ENCODE assay signal across 1 cellular context in genomic region chr7:73578342-73579124, GRCh38.
TF ChIP-seq lines count a peak whose summit lies in the region.

Gene TBL2, minus strand, starts transcription at chr7:73578579. Its CDS starts 30 bp downstream, at chr7:73578549.

TF ChIP-seq in HepG2, 621 proteins besides CTCF, POLR2A, EP300 and RAD21 (continued from another document and continues in another):
- TF ChIP-seq GABPA (IDR thresholded peaks at IDR 0.05; ENCODE audit: low read depth, low read length), result no peak
- TF ChIP-seq GABPA (CRISPR knock-in tag; IDR thresholded peaks at IDR 0.05; ENCODE audit: low read depth), result no peak
- TF ChIP-seq, protein P1, sequence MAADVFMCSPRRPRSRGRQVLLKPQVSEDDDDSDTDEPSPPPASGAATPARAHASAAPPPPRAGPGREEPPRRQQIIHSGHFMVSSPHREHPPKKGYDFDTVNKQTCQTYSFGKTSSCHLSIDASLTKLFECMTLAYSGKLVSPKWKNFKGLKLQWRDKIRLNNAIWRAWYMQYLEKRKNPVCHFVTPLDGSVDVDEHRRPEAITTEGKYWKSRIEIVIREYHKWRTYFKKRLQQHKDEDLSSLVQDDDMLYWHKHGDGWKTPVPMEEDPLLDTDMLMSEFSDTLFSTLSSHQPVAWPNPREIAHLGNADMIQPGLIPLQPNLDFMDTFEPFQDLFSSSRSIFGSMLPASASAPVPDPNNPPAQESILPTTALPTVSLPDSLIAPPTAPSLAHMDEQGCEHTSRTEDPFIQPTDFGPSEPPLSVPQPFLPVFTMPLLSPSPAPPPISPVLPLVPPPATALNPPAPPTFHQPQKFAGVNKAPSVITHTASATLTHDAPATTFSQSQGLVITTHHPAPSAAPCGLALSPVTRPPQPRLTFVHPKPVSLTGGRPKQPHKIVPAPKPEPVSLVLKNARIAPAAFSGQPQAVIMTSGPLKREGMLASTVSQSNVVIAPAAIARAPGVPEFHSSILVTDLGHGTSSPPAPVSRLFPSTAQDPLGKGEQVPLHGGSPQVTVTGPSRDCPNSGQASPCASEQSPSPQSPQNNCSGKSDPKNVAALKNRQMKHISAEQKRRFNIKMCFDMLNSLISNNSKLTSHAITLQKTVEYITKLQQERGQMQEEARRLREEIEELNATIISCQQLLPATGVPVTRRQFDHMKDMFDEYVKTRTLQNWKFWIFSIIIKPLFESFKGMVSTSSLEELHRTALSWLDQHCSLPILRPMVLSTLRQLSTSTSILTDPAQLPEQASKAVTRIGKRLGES (CRISPR knock-in tag; IDR thresholded peaks at IDR 0.05; ENCODE audit: borderline replicate concordance), result no peak
- no peak for TF ChIP-seq E2F5 (CRISPR knock-in tag; conservative IDR thresholded peaks at IDR 0.05)
- TF ChIP-seq DRAP1 (CRISPR knock-in tag; IDR thresholded peaks at IDR 0.05), result peak; percentile 82
- no peak for TF ChIP-seq RFX1 (IDR thresholded peaks at IDR 0.05)
- TF ChIP-seq SNAI1 (CRISPR knock-in tag; IDR thresholded peaks at IDR 0.05; ENCODE audit: borderline replicate concordance), result no peak
- no peak for TF ChIP-seq BCL3 (CRISPR knock-in tag; IDR thresholded peaks at IDR 0.05)
- TF ChIP-seq PTBP1 (IDR thresholded peaks at IDR 0.05; ENCODE audit: low read depth, low read length, poor library complexity, severe bottlenecking), result no peak
- TF ChIP-seq ZNF124 (CRISPR knock-in tag; IDR thresholded peaks at IDR 0.05), result no peak; the same call in 1 of the 2 replicates
- TF ChIP-seq, protein P2, sequence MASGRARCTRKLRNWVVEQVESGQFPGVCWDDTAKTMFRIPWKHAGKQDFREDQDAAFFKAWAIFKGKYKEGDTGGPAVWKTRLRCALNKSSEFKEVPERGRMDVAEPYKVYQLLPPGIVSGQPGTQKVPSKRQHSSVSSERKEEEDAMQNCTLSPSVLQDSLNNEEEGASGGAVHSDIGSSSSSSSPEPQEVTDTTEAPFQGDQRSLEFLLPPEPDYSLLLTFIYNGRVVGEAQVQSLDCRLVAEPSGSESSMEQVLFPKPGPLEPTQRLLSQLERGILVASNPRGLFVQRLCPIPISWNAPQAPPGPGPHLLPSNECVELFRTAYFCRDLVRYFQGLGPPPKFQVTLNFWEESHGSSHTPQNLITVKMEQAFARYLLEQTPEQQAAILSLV (CRISPR knock-in tag; IDR thresholded peaks at IDR 0.05; ENCODE audit: borderline replicate concordance), result no peak
- no peak for TF ChIP-seq ATRX (CRISPR knock-in tag; IDR thresholded peaks at IDR 0.05; ENCODE audit: borderline replicate concordance)
- TF ChIP-seq NR2F1 (CRISPR knock-in tag; IDR thresholded peaks at IDR 0.05), result no peak
- no peak for TF ChIP-seq U2AF1 (optimal IDR thresholded peaks at IDR 0.05; ENCODE audit: low read depth, low read length)
- TF ChIP-seq ZNF232 (CRISPR knock-in tag; IDR thresholded peaks at IDR 0.05; ENCODE audit: borderline replicate concordance), result no peak
- TF ChIP-seq ZFP91 (CRISPR knock-in tag; IDR thresholded peaks at IDR 0.05; ENCODE audit: borderline replicate concordance), result peak; percentile 78; the same call in 1 of the 2 replicates
- TF ChIP-seq, protein P3, sequence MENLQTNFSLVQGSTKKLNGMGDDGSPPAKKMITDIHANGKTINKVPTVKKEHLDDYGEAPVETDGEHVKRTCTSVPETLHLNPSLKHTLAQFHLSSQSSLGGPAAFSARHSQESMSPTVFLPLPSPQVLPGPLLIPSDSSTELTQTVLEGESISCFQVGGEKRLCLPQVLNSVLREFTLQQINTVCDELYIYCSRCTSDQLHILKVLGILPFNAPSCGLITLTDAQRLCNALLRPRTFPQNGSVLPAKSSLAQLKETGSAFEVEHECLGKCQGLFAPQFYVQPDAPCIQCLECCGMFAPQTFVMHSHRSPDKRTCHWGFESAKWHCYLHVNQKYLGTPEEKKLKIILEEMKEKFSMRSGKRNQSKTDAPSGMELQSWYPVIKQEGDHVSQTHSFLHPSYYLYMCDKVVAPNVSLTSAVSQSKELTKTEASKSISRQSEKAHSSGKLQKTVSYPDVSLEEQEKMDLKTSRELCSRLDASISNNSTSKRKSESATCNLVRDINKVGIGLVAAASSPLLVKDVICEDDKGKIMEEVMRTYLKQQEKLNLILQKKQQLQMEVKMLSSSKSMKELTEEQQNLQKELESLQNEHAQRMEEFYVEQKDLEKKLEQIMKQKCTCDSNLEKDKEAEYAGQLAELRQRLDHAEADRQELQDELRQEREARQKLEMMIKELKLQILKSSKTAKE (CRISPR knock-in tag; IDR thresholded peaks at IDR 0.05; ENCODE audit: borderline replicate concordance), result no peak
- 0 out of 2 replicates have a peak, but pooled peaks have one; percentile 13 for TF ChIP-seq ZNF296 (CRISPR knock-in tag; conservative IDR thresholded peaks at IDR 0.05)
- TF ChIP-seq ZNF691 (CRISPR knock-in tag; IDR thresholded peaks at IDR 0.05; ENCODE audit: borderline replicate concordance, low read depth), result peak; percentile 22; the same call in 1 of the 2 replicates
- no peak for TF ChIP-seq HNF1B (CRISPR knock-in tag; IDR thresholded peaks at IDR 0.05)
- no peak for TF ChIP-seq RBM22 (optimal IDR thresholded peaks at IDR 0.05; ENCODE audit: low read length)
- TF ChIP-seq, protein P4, sequence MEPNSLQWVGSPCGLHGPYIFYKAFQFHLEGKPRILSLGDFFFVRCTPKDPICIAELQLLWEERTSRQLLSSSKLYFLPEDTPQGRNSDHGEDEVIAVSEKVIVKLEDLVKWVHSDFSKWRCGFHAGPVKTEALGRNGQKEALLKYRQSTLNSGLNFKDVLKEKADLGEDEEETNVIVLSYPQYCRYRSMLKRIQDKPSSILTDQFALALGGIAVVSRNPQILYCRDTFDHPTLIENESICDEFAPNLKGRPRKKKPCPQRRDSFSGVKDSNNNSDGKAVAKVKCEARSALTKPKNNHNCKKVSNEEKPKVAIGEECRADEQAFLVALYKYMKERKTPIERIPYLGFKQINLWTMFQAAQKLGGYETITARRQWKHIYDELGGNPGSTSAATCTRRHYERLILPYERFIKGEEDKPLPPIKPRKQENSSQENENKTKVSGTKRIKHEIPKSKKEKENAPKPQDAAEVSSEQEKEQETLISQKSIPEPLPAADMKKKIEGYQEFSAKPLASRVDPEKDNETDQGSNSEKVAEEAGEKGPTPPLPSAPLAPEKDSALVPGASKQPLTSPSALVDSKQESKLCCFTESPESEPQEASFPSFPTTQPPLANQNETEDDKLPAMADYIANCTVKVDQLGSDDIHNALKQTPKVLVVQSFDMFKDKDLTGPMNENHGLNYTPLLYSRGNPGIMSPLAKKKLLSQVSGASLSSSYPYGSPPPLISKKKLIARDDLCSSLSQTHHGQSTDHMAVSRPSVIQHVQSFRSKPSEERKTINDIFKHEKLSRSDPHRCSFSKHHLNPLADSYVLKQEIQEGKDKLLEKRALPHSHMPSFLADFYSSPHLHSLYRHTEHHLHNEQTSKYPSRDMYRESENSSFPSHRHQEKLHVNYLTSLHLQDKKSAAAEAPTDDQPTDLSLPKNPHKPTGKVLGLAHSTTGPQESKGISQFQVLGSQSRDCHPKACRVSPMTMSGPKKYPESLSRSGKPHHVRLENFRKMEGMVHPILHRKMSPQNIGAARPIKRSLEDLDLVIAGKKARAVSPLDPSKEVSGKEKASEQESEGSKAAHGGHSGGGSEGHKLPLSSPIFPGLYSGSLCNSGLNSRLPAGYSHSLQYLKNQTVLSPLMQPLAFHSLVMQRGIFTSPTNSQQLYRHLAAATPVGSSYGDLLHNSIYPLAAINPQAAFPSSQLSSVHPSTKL (CRISPR knock-in tag; IDR thresholded peaks at IDR 0.05), result no peak
- TF ChIP-seq PPARG (CRISPR knock-in tag; conservative IDR thresholded peaks at IDR 0.05), result no peak
- no peak for TF ChIP-seq DDIT3 (CRISPR knock-in tag; IDR thresholded peaks at IDR 0.05)
- no peak for TF ChIP-seq HNF4G (IDR thresholded peaks at IDR 0.05; ENCODE audit: borderline replicate concordance, low read depth, low read length)
- TF ChIP-seq HNF4G (CRISPR knock-in tag; IDR thresholded peaks at IDR 0.05; ENCODE audit: borderline replicate concordance, low read depth), result no peak
- TF ChIP-seq FOXA3 (CRISPR knock-in tag; IDR thresholded peaks at IDR 0.05), result peak; percentile 51; the same call in 1 of the 2 replicates
- TF ChIP-seq ARID2 (CRISPR knock-in tag; IDR thresholded peaks at IDR 0.05; ENCODE audit: borderline replicate concordance), result no peak
- TF ChIP-seq ZNF577 (CRISPR knock-in tag; IDR thresholded peaks at IDR 0.05; ENCODE audit: borderline replicate concordance, low read depth), result no peak
- TF ChIP-seq, protein P5, sequence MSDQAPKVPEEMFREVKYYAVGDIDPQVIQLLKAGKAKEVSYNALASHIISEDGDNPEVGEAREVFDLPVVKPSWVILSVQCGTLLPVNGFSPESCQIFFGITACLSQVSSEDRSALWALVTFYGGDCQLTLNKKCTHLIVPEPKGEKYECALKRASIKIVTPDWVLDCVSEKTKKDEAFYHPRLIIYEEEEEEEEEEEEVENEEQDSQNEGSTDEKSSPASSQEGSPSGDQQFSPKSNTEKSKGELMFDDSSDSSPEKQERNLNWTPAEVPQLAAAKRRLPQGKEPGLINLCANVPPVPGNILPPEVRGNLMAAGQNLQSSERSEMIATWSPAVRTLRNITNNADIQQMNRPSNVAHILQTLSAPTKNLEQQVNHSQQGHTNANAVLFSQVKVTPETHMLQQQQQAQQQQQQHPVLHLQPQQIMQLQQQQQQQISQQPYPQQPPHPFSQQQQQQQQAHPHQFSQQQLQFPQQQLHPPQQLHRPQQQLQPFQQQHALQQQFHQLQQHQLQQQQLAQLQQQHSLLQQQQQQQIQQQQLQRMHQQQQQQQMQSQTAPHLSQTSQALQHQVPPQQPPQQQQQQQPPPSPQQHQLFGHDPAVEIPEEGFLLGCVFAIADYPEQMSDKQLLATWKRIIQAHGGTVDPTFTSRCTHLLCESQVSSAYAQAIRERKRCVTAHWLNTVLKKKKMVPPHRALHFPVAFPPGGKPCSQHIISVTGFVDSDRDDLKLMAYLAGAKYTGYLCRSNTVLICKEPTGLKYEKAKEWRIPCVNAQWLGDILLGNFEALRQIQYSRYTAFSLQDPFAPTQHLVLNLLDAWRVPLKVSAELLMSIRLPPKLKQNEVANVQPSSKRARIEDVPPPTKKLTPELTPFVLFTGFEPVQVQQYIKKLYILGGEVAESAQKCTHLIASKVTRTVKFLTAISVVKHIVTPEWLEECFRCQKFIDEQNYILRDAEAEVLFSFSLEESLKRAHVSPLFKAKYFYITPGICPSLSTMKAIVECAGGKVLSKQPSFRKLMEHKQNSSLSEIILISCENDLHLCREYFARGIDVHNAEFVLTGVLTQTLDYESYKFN (CRISPR knock-in tag; conservative IDR thresholded peaks at IDR 0.05), result no peak; the same call in 1 of the 2 replicates
- TF ChIP-seq HDAC1 (CRISPR knock-in tag; IDR thresholded peaks at IDR 0.05), result no peak
- no peak for TF ChIP-seq FOXM1 (CRISPR knock-in tag; IDR thresholded peaks at IDR 0.05)
